Comparison of ENCODE assay signal across 8 cellular contexts in the genomic region with DNA sequence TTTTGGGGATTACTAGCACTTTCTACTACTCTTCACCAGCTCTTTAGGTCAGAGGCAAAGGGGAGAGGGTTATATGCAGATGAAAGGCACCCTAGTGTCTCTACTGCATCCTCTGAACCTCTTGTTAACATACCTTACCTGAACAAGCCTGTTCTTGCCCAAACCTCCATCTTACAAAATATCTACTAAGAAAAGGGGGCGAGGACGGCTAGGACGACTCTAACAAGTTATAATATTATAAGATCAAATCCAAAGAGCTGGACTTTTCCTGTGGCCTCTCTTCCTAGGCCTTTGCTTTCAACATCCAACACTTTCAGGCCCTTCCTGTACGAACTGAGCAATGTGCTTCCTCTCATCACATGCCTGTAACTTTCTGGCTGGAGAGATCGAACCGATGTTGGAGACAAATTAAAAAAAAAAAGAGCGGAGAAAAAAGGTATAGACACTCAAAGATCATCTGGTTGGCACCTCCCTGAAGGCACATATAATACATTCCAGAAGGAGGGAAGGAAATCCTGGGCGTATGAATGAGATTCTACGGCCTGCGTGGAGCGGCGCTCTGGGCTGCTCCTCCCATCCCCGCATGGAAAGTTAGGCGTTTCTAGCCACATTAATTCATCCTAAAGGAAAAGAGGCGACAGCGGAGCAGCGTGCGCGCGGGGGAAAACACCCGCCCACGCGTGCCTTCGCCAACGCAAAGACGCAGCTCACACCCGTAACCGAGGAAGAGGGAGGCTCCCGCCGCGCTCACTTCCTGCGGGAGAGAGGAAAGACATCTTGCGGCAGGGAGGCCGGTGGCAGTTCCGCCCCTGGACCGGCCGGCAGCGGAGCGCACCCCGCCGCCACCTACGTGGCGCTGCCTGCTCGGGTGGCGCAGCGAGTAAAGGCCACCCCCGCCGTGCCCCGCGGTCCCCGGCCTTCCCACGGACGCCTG. TPM values are rescaled to one million over a fixed set of nuclear protein-coding genes. Genes with fewer than 3 reads are reported as not detected.
A peak's percentile ranks its signal among the peaks of the same experiment; 100 is the strongest.
DNase-seq lines count a peak whose midpoint lies in the region; ATAC-seq and TF ChIP-seq lines count a peak whose summit lies in the region.

No MANE protein-coding gene starts in this region.

- intact Hi-C loops in left cardiac atrium (cut with DNase I) = loop anchor here in 1 of 2 donors (10.0 kb wide), 2 partner anchors 153 to 767 kb away; a partner anchor contains a TSS

- H3K36me3 Mint-ChIP-seq in type B pancreatic cell = no peaks in the 10 kb centered on the region

- H3K4me1 Mint-ChIP-seq in type B pancreatic cell (ENCODE audit: unreplicated experiment) = peaks cover 20% of the 10 kb centered on the region

- peaks cover 5% of the 10 kb centered on the region for H3K9me3 Mint-ChIP-seq in type B pancreatic cell

- no peaks in the 10 kb centered on the region for H3K27me3 Mint-ChIP-seq in type B pancreatic cell

- no peak for TF ChIP-seq CTCF in omental fat pad (IDR thresholded peaks at IDR 0.05)
- TF ChIP-seq CTCF in type B pancreatic cell (conservative IDR thresholded peaks at IDR 0.05) = no peak

- ATAC-seq in left cardiac atrium = peak; percentile 82 to 87
- peak; percentile 72 for ATAC-seq in omental fat pad (ENCODE audit: low FRiP score)
- no peak for ATAC-seq in HG03175 (IDR thresholded peaks at IDR 0.05; ENCODE audit: unreplicated experiment)

- H3K4me3 Mint-ChIP-seq in type B pancreatic cell = peak overlapping the region; percentile 93

- DNase-seq in NCI-H2029 (lab: John Stamatoyannopoulos, UW) (peak; percentile 9), NCI-H2029 treated with DMSO at 0.1 percent for 48 hours (lab: John Stamatoyannopoulos, UW) (no peak), RPMI7951 (ENCODE audit: low read depth) (peak; percentile 78), anterior cingulate cortex (lab: John Stamatoyannopoulos, UW) (peak in 53 of 58 donors; percentile 4 to 72 (median 40)), left cardiac atrium (peak; percentile 90), omental fat pad (ENCODE audit: low spot score) (peak; percentile 39), type B pancreatic cell (ENCODE audit: extremely low spot score, unreplicated experiment) (peak; percentile 76)

- peak overlapping the region; percentile 83 for H3K27ac Mint-ChIP-seq in type B pancreatic cell

RNA-seq across cellular contexts. Expression of a gene that starts 0.8 kb away (rescaled TPM):
- 10.8 and 11.4 TPM in 2 replicates for total RNA-seq in RPMI7951 (2014; rRNA removed; shearing (Covaris generic))
- total RNA-seq in left cardiac atrium = 10 to 100 TPM in 1 of 2 donors, 1 to 10 TPM in 1; 8.2 to 14.2 TPM
- total RNA-seq in omental fat pad = 10 to 100 TPM in 2 of 4 donors, 1 to 10 TPM in 2; 6.0 to 18.8 (median 12.0) TPM
- 5.9 and 15.7 TPM in 2 replicates for total RNA-seq in type B pancreatic cell (ENCODE audit: low replicate concordance)
